ENCODE assay signal across 1 cellular context in the genomic region with DNA sequence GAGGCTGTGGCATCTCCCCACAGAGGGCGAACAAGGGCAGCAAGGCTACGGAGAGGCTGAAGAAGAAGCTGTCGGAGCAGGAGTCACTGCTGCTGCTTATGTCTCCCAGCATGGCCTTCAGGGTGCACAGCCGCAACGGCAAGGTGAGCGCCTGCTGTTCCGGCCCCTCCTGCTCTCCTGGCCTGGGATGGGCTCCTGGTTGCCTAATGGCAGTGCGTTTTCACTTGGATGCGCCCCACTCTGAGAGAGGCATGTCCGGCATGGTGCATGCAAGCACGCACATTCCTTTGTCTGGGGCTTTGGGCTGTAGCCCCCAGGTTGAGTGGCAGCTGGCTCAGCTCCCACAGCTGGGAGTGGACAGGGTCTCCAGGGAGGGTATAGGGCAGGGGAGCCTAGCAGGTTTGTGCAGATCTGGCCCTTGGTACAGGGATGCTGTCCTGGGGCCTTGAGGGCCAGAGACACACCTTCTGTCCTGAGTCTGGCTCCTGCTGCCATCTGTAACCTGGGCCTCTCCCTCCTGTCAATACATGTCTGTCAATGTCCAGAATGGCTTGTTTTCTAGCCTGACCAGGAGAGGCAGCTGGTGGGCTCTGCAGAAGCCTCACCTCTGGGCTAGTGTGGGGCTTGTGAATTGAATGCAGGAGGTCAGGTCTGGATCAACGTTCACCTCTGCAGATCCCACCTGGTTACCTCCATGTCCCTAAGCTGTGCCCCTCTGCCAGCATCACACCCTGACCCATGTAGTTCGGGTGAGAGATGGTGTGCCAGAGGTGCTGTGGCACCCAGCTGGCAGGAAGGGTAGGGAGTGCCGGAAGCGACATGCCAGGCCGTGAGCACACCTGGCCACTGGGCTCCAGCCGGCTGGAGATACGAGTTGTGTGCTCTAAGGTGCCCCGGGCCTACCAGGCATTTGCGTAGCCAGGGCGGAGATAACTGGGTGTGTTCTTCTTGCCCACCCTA.
TF ChIP-seq lines count a peak whose summit lies in the region.

No MANE protein-coding gene starts in this region.

TF ChIP-seq in IMR-90, 13 proteins besides CTCF, POLR2A, EP300 and RAD21:
- no peak for TF ChIP-seq RCOR1 (IDR thresholded peaks at IDR 0.05; ENCODE audit: insufficient replicate concordance, low read length)
- TF ChIP-seq CEBPB (IDR thresholded peaks at IDR 0.05; ENCODE audit: low read depth, low read length), result no peak
TF ChIP-seq in IMR-90: peak in this region for 0.
